ENCODE assay signal across 8 cellular contexts in genomic region chr14:56579345-56580316, GRCh38. TPM values are rescaled to one million over a fixed set of nuclear protein-coding genes. Genes with fewer than 3 reads are reported as not detected.
DNase-seq lines count a peak whose midpoint lies in the region; ATAC-seq, FAIRE-seq and TF ChIP-seq lines count a peak whose summit lies in the region.

Gene TMEM260, plus strand, starts transcription at chr14:56579798. Its CDS starts 117 bp downstream, at chr14:56579915.

- peak within 1 kb of the TSS; percentile 99 for H2AFZ ChIP-seq in H1 (ENCODE audit: low read length)

- peak within 1 kb of the TSS; percentile 98 for H3K27ac ChIP-seq in H1 (ENCODE audit: low read depth, low read length)

- no peaks in the 10 kb centered on the region for H3K27me3 ChIP-seq in H1 (replicated peaks in 1 of 4; ENCODE audit: control insufficient read depth in 3 of 4, extremely low read depth in 1 of 4, insufficient read depth in 3 of 4, low read length in 3 of 4)

- peaks cover 2% of the 10 kb centered on the region; the same call in 1 of the 2 replicates for H3K79me1 ChIP-seq in H1 (ENCODE audit: low read depth, low read length)

- H3K4me1 ChIP-seq in H1 (replicated peaks in 1 of 4; ENCODE audit: control insufficient read depth in 3 of 4, insufficient read depth in 4 of 4, low read length in 3 of 4): peaks cover 0 to 6% (median 3%) of the 10 kb centered on the region in 4 experiments; a peak in 3 of 7 replicates

- peak within 1 kb of the TSS; percentile 82 to 98 (median 90) for H3K9ac ChIP-seq in H1 (replicated peaks in 1 of 4; ENCODE audit: extremely low read depth in 1 of 4, low read depth in 3 of 4, low read length in 3 of 4)

- H3K23ac ChIP-seq in H1 (ENCODE audit: insufficient read length): no peak within 1 kb of the TSS

- TF ChIP-seq CTCF in H1 (IDR thresholded peaks at IDR 0.05; ENCODE audit: control extremely low read depth in 1 of 3, insufficient read depth in 1 of 3, low read depth in 1 of 3, low read length in 3 of 3): peak; percentile 59 to 83 (median 83)

- CTCF ChIA-PET in activated CD8-positive, alpha-beta memory T cell treated with anti-CD3 and anti-CD28 coated beads for 36 hours (lab: Charles Lee): interaction anchor here (0.6 to 1.0 kb wide), 4 partner anchors 10 to 689 kb away, joined by 3 to 5 read pairs (median 4); partner anchors contain the start of genes AP5M1 and EXOC5
- CTCF ChIA-PET in H1 (lab: Charles Lee; ENCODE audit: partially characterized antibody): interaction anchor here (0.6 to 3.2 kb wide), 29 partner anchors 9 to 654 kb away, joined by 3 to 18 read pairs (median 3); no protein-coding TSS in a partner anchor

- H3K4ac ChIP-seq in H1 (replicated peaks; ENCODE audit: insufficient read length, low read depth, low read length): no peak within 1 kb of the TSS

- no peak within 1 kb of the TSS for H2BK120ac ChIP-seq in H1 (replicated peaks; ENCODE audit: low read depth, low read length)

- H3K4me3 ChIP-seq in H1 (ENCODE audit: extremely low read depth in 1 of 4, insufficient read depth in 2 of 4, low read depth in 3 of 4, low read length in 4 of 4): peak within 1 kb of the TSS; percentile 90 to 98 (median 96)

- H2BK15ac ChIP-seq in H1 (ENCODE audit: low read length): no peak within 1 kb of the TSS

- peak within 1 kb of the TSS; percentile 66; the same call in 1 of the 2 replicates for H2BK20ac ChIP-seq in H1 (ENCODE audit: low read length)

- no peaks in the 10 kb centered on the region for H3K9me3 Mint-ChIP-seq in memory B cell

- H3K23me2 ChIP-seq in H1 (ENCODE audit: low read depth, low read length): peaks cover 5% of the 10 kb centered on the region

- no peaks in the 10 kb centered on the region for H4K20me1 ChIP-seq in H1 (replicated peaks in 1 of 2; ENCODE audit: control insufficient read depth in 1 of 2, insufficient read depth in 2 of 2, low read length in 2 of 2)

- H3K36me3 ChIP-seq in H1 (ENCODE audit: control insufficient read depth in 2 of 4, insufficient read depth in 4 of 4, low read length in 3 of 4): no peaks in the 10 kb centered on the region

- peak; percentile 58 to 61 for TF ChIP-seq RAD21 in H1 (IDR thresholded peaks at IDR 0.05 in 1 of 2, conservative IDR thresholded peaks at IDR 0.05 in 1 of 2; ENCODE audit: low read depth in 2 of 2, low read length in 2 of 2)

- H2BK12ac ChIP-seq in H1 (ENCODE audit: low read depth, low read length): peak within 1 kb of the TSS; percentile 89; the same call in 1 of the 2 replicates

- 1% methylated on average over 46 of the region's 64 CpGs; no CpG with 5 or more reads in 1 of the 2 experiments for WGBS in H1 (ENCODE audit: extremely low coverage in 1 of 2, insufficient coverage in 1 of 2, insufficient read length in 1 of 2, insufficient replicate concordance in 2 of 2, low coverage in 1 of 2, low lambda C conversion rate in 2 of 2, missing lambda C conversion rate in 1 of 2), 2 experiments

- peak within 1 kb of the TSS; percentile 77 for H3K14ac ChIP-seq in H1 (ENCODE audit: insufficient read length)

- no peaks in the 10 kb centered on the region for H3K36me3 Mint-ChIP-seq in memory B cell

- no peaks in the 10 kb centered on the region for H3K27me3 Mint-ChIP-seq in memory B cell

- FAIRE-seq in H1 (lab: Jason Lieb, UNC): peak; percentile 79

- H3K56ac ChIP-seq in H1 (replicated peaks; ENCODE audit: insufficient read length, low read depth, low read length): no peak within 1 kb of the TSS

- TF ChIP-seq EP300 in H1 (IDR thresholded peaks at IDR 0.05; ENCODE audit: borderline replicate concordance in 1 of 2, low read depth in 2 of 2, low read length in 2 of 2): peak in 1 of 2 experiments; percentile 98; a peak in 2 of 3 replicates

- DNase-seq in COR-L47 (lab: John Stamatoyannopoulos, UW) (peak; percentile 83), HS-5 (ENCODE audit: low read depth) (peak; percentile 79), NK-92 (lab: John Stamatoyannopoulos, UW; ENCODE audit: unreplicated experiment) (peak; percentile 23), H1 (ENCODE audit: low read depth in 1 of 2, low spot score in 2 of 2) (peak; percentile 71 to 96), memory B cell (ENCODE audit: low spot score in 2 of 2) (peak; percentile 90 to 92)
- DNase-seq in stimulated activated CD8-positive, alpha-beta memory T cell treated with anti-CD3 and anti-CD28 coated beads, Interleukin-12 subunit alpha, Interleukin-12 subunit beta, amount 100 ng/mL, for 24 hours (ENCODE audit: extremely low read depth): peak; percentile 62

- H3K4me2 ChIP-seq in H1 (ENCODE audit: insufficient read depth in 1 of 2, low read depth in 2 of 2, low read length in 2 of 2): peak within 1 kb of the TSS; percentile 51 to 69

- peak within 1 kb of the TSS; percentile 92 for H3K4me3 Mint-ChIP-seq in memory B cell

- ATAC-seq in GM19468 (IDR thresholded peaks at IDR 0.05; ENCODE audit: extremely low read depth, unreplicated experiment): peak; percentile 76
- ATAC-seq in memory B cell (ENCODE audit: low read depth): peak; percentile 86

- H4K91ac ChIP-seq in H1 (replicated peaks; ENCODE audit: insufficient read length, low read length): peak within 1 kb of the TSS; percentile 81

- H4K5ac ChIP-seq in H1 (ENCODE audit: insufficient read length, low read depth, low read length): peak within 1 kb of the TSS; percentile 99

- H4K8ac ChIP-seq in H1 (ENCODE audit: extremely low read depth, insufficient read depth, low read length): peak within 1 kb of the TSS; percentile 97

- peaks cover 0 to 48% of the 10 kb centered on the region in 2 experiments; a peak in 3 of 4 replicates for H3K79me2 ChIP-seq in H1 (ENCODE audit: control insufficient read depth in 1 of 2, insufficient read depth in 2 of 2, low read length in 2 of 2)

- H3K27ac Mint-ChIP-seq in memory B cell: peak within 1 kb of the TSS; percentile 90

- H2BK5ac ChIP-seq in H1 (ENCODE audit: low read depth, low read length): peak within 1 kb of the TSS; percentile 95

- no peak within 1 kb of the TSS for H2AK5ac ChIP-seq in H1 (ENCODE audit: low read depth, low read length)

- peak in 1 of 2 experiments; percentile 91; a peak in 2 of 3 replicates for TF ChIP-seq POLR2A in H1 (IDR thresholded peaks at IDR 0.05; ENCODE audit: control extremely low read depth in 1 of 2, low read depth in 2 of 2, low read length in 2 of 2)

- POLR2A ChIA-PET in activated CD8-positive, alpha-beta memory T cell treated with anti-CD3 and anti-CD28 coated beads for 36 hours (lab: Charles Lee): interaction anchor here (0.9 kb wide), 1 partner anchor 481 kb away, joined by 3 read pairs; no protein-coding TSS in a partner anchor
- POLR2A ChIA-PET in H1 (lab: Charles Lee; ENCODE audit: partially characterized antibody): interaction anchor here (1.3 to 1.8 kb wide), 3 partner anchors 19 to 27 kb away, joined by 3 to 4 read pairs (median 4); no protein-coding TSS in a partner anchor

- H3K18ac ChIP-seq in H1 (ENCODE audit: extremely low read depth, low read length): peak within 1 kb of the TSS; percentile 92; the same call in 1 of the 2 replicates

- H3K4me1 Mint-ChIP-seq in memory B cell: peaks cover 27% of the 10 kb centered on the region

- H3K9me3 ChIP-seq in H1 (ENCODE audit: insufficient read depth in 2 of 2, low read depth in 1 of 2, low read length in 1 of 2): no peaks in the 10 kb centered on the region

TF ChIP-seq in H1, 55 proteins besides CTCF, POLR2A, EP300 and RAD21:
- TF ChIP-seq PHF8 (conservative IDR thresholded peaks at IDR 0.05; ENCODE audit: low read depth, low read length) (peak; percentile 95), CHD1 (IDR thresholded peaks at IDR 0.05; ENCODE audit: low read depth, low read length) (peak; percentile 98), TAF7 (optimal IDR thresholded peaks at IDR 0.05; ENCODE audit: borderline replicate concordance, low read depth, low read length) (peak; percentile 78), JUND (IDR thresholded peaks at IDR 0.05; ENCODE audit: low read length) (peak; percentile 97), BCL11A (IDR thresholded peaks at IDR 0.05; ENCODE audit: low read depth in 2 of 2, low read length in 2 of 2) (no peak), KDM4A (IDR thresholded peaks at IDR 0.05; ENCODE audit: low read depth, low read length, severe bottlenecking) (peak; percentile 84), SP1 (IDR thresholded peaks at IDR 0.05; ENCODE audit: low read depth, low read length) (peak; percentile 52; the same call in 1 of the 2 replicates), SIX5 (IDR thresholded peaks at IDR 0.05; ENCODE audit: low read depth, low read length) (peak; percentile 38), SIN3A (conservative IDR thresholded peaks at IDR 0.05 in 1 of 2, IDR thresholded peaks at IDR 0.05 in 1 of 2; ENCODE audit: low read depth in 1 of 2, low read length in 2 of 2) (peak; percentile 73 to 78; a peak in 3 of 4 replicates), CREB1 (IDR thresholded peaks at IDR 0.05) (peak; percentile 39; the same call in 1 of the 2 replicates), TBP (IDR thresholded peaks at IDR 0.05; ENCODE audit: low read depth, low read length) (peak; percentile 78), RFX5 (IDR thresholded peaks at IDR 0.05; ENCODE audit: borderline replicate concordance, low read depth, low read length) (no peak), ASH2L (IDR thresholded peaks at IDR 0.05; ENCODE audit: low read length) (peak; percentile 91), RBBP5 (IDR thresholded peaks at IDR 0.05; ENCODE audit: borderline replicate concordance, low read depth, low read length) (peak; percentile 96), RNF2 (IDR thresholded peaks at IDR 0.05; ENCODE audit: borderline replicate concordance, low read depth, low read length, missing control alignments, poor library complexity, severe bottlenecking) (no peak), BRCA1 (IDR thresholded peaks at IDR 0.05; ENCODE audit: low read depth, low read length) (0 out of 2 replicates have a peak, but pooled peaks have one; percentile 32), POLR2AphosphoS5 (IDR thresholded peaks at IDR 0.05; ENCODE audit: low read depth, low read length) (peak; percentile 92), JUN (IDR thresholded peaks at IDR 0.05; ENCODE audit: low read depth, low read length) (no peak), TAF1 (IDR thresholded peaks at IDR 0.05; ENCODE audit: low read depth, low read length) (peak; percentile 94)

RNA-seq across cellular contexts. Expression of gene TMEM260, which starts in this region (rescaled TPM):
- 10 to 100 TPM; 10.4 to 11.1 TPM for total RNA-seq in activated CD8-positive, alpha-beta memory T cell treated with anti-CD3 and anti-CD28 coated beads for 36 hours
- 15.2 and 16.8 TPM in 2 replicates for total RNA-seq in H1 (2021; fragmentation: NEBNext Ultra II Directional; extraction: Animal tissue kit (Norgen Biotek cat#: 25700))
- 14.4 and 17.3 TPM in 2 replicates for polyA plus RNA-seq in H1 (2011; rRNA removed)
- 10.7 TPM for polyA plus RNA-seq in H1 (2011; cell fraction: cytosol; rRNA removed)
- 31.8 TPM for polyA plus RNA-seq in H1 (2011; cell fraction: nucleus; rRNA removed)
- 6.6 to 7.9 TPM (median 7.1 TPM) in 4 replicates for polyA plus RNA-seq in H1 (2012, experiment 1 of 2)
- 1.6 TPM for polyA plus RNA-seq in H1 (2012, experiment 2 of 2)
- polyA plus RNA-seq in H1 (2013, experiment 1 of 2): 21.9 TPM
- polyA plus RNA-seq in H1 (2013, experiment 2 of 2): 22.0 TPM
- polyA minus RNA-seq in H1 (2011; rRNA and poly(A)+ RNA removed): 24.2 and 26.5 TPM in 2 replicates
- 15.2 TPM for polyA minus RNA-seq in H1 (2011; cell fraction: cytosol; rRNA and poly(A)+ RNA removed)
- polyA minus RNA-seq in H1 (2011; cell fraction: nucleus; rRNA and poly(A)+ RNA removed): 86.3 TPM

Comparison
In these comparisons a context has a peak if more than half of its experiments do, and no peak if none do; other contexts are left out.
1. Peak in every context shown above with its lines: DNase-seq, ATAC-seq, H3K4me3 ChIP-seq and H3K27ac ChIP-seq.
2. DNase-seq: peak in every context shown above with its lines; median percentile 91 in memory B cell; 84 in H1; 83 in COR-L47; 79 in HS-5; 62 in stimulated activated CD8-positive, alpha-beta memory T cell treated with anti-CD3 and anti-CD28 coated beads, Interleukin-12 subunit alpha, Interleukin-12 subunit beta, amount 100 ng/mL, for 24 hours; 23 in NK-92.